14 cellular contexts compared by ENCODE assay signal in genomic region chr2:73776869-73777519, GRCh38.
DNase-seq lines count a peak whose midpoint lies in the region; ATAC-seq and TF ChIP-seq lines count a peak whose summit lies in the region.
"Had no signal": no experiment of that assay in that cellular context is flagged by ENCODE, and none has a peak within 500 bp of the region (broad histone marks: within the 10 kb centered on the region; RNA-seq: fewer than 3 reads in every experiment).

No MANE protein-coding gene starts in this region.

- DNase-seq in astrocyte of the spinal cord (ENCODE audit: low read depth, low spot score) (peak; percentile 29), glomerular visceral epithelial cell (ENCODE audit: extremely low spot score) (peak; percentile 16), KG1 (lab: John Stamatoyannopoulos, UW) (no peak), NOMO-1 treated with dmso at 0.1 percent for 144 hours (lab: John Stamatoyannopoulos, UW; ENCODE audit: unreplicated experiment) (no peak)
- DNase-seq: activated CD4-positive, alpha-beta T cell treated with anti-CD3 and anti-CD28 coated beads, Interleukin-2, amount 10 ng/mL, durations not matched to agents 7 days and 5 days; activated gamma-delta T cell; glutamatergic neuron; NCI-H1930; ovary; stimulated activated CD4-positive, alpha-beta T cell treated with anti-CD3 and anti-CD28 coated beads, Interleukin-1b, Interleukin-23, amount 100 ng/mL, for 48 hours had no signal

- TF ChIP-seq CTCF in HEK293 (tag by site-specific recombination; IDR thresholded peaks at IDR 0.05) (no peak), astrocyte of the spinal cord (IDR thresholded peaks at IDR 0.05; ENCODE audit: low read depth, low read length) (no peak)

- H3K27ac ChIP-seq in ACC112 (ENCODE audit: low read depth, low read length) = peak overlapping the region; percentile 38
- no peak overlapping the region for H3K27ac ChIP-seq in HEK293 (ENCODE audit: extremely low read depth, low read depth, low read length)
- H3K27ac ChIP-seq: ovary had no signal

- in situ Hi-C loops in astrocyte of the spinal cord (cut with HindIII; ENCODE audit: low sequenced_read_pairs) = no loop called here

- H3K4me3 ChIP-seq in ACC112 (ENCODE audit: low read depth, low read length) = 0 out of 2 replicates have a peak overlapping the region, but pooled peaks have one; percentile 7
- no peak overlapping the region for H3K4me3 ChIP-seq in HEK293 (ENCODE audit: low read depth, low read length)
- H3K4me3 ChIP-seq in astrocyte of the spinal cord (ENCODE audit: low read depth, low read length) = no peak overlapping the region
- H3K4me3 ChIP-seq: ovary had no signal

- ATAC-seq in HG03159 (IDR thresholded peaks at IDR 0.05; ENCODE audit: unreplicated experiment) (no peak), GM18511 (IDR thresholded peaks at IDR 0.05; ENCODE audit: unreplicated experiment) (no peak)

- no peaks in the 10 kb centered on the region for H3K9me3 ChIP-seq in HEK293 (ENCODE audit: control insufficient read depth, insufficient read depth, low read depth, low read length)
- H3K9me3 ChIP-seq: ovary had no signal

- CTCF ChIA-PET in HEK293 (lab: Yijun Ruan, JAX) = interaction anchor here (0.6 to 1.7 kb wide), 4 partner anchors 50 to 659 kb away, joined by 3 to 4 read pairs (median 4); no protein-coding TSS in a partner anchor

- H3K36me3 ChIP-seq in ACC112 (ENCODE audit: insufficient read depth, low read length) (peaks cover 34% of the 10 kb centered on the region), HEK293 (ENCODE audit: control insufficient read depth in 2 of 2, insufficient read depth in 1 of 2, low read length in 2 of 2) (peaks cover 33 to 50% of the 10 kb centered on the region in 2 experiments)
- H3K36me3 ChIP-seq: ovary had no signal

- H3K4me1 ChIP-seq in ACC112 (ENCODE audit: control insufficient read depth, insufficient read depth, low read length, unreplicated experiment) (peaks cover 12% of the 10 kb centered on the region), HEK293 (ENCODE audit: control insufficient read depth, insufficient read depth, low read length) (no peaks in the 10 kb centered on the region)

- H2AFZ ChIP-seq in ACC112 (ENCODE audit: low read length, unreplicated experiment) = no peak overlapping the region

- H3K79me2 ChIP-seq in ACC112 (ENCODE audit: control insufficient read depth, insufficient read depth, low read length, unreplicated experiment) = peaks cover 37% of the 10 kb centered on the region

- no peaks in the 10 kb centered on the region for H3K27me3 ChIP-seq in ACC112 (ENCODE audit: insufficient read depth, low read length)
- H3K27me3 ChIP-seq: ovary had no signal

- POLR2A ChIA-PET in HEK293 (lab: Yijun Ruan, JAX) = no interaction called here

TF ChIP-seq in HEK293, 187 proteins besides CTCF, POLR2A, EP300 and RAD21 (continues in another document):
- no peak for TF ChIP-seq ZNF211 (tag by site-specific recombination; IDR thresholded peaks at IDR 0.05; ENCODE audit: low read depth)
- peak; percentile 74 for TF ChIP-seq ZNF366 (tag by site-specific recombination; conservative IDR thresholded peaks at IDR 0.05)
- no peak for TF ChIP-seq MEIS1 (CRISPR knock-in tag; IDR thresholded peaks at IDR 0.05; ENCODE audit: borderline replicate concordance)
- peak; percentile 80 for TF ChIP-seq ZNF394 (tag by site-specific recombination; IDR thresholded peaks at IDR 0.05; ENCODE audit: borderline replicate concordance)
- no peak for TF ChIP-seq ZNF558 (tag by site-specific recombination; IDR thresholded peaks at IDR 0.05)
- TF ChIP-seq HOXC10 (CRISPR knock-in tag; IDR thresholded peaks at IDR 0.05) = no peak
- TF ChIP-seq HOXA7 (CRISPR knock-in tag; IDR thresholded peaks at IDR 0.05; ENCODE audit: borderline replicate concordance) = no peak
- TF ChIP-seq SP7 (tag by site-specific recombination; IDR thresholded peaks at IDR 0.05) = no peak
- peak; percentile 43 for TF ChIP-seq ZFHX2 (tag by site-specific recombination; conservative IDR thresholded peaks at IDR 0.05)
- no peak for TF ChIP-seq GLI4 (tag by site-specific recombination; IDR thresholded peaks at IDR 0.05)
- TF ChIP-seq TRIM28 (IDR thresholded peaks at IDR 0.05; ENCODE audit: borderline replicate concordance, low read length) = no peak; the same call in 1 of the 2 replicates
- TF ChIP-seq ZIC2 (tag by site-specific recombination; IDR thresholded peaks at IDR 0.05) = no peak
- peak; percentile 52; the same call in 1 of the 2 replicates for TF ChIP-seq PRDM1 (tag by site-specific recombination; IDR thresholded peaks at IDR 0.05)
- TF ChIP-seq ZNF391 (tag by site-specific recombination; IDR thresholded peaks at IDR 0.05; ENCODE audit: borderline replicate concordance, low read depth) = no peak
- TF ChIP-seq ZFP41 (tag by site-specific recombination; IDR thresholded peaks at IDR 0.05; ENCODE audit: borderline replicate concordance) = no peak
- no peak for TF ChIP-seq ZNF677 (tag by site-specific recombination; IDR thresholded peaks at IDR 0.05)
- no peak for TF ChIP-seq ZNF184 (tag by site-specific recombination; IDR thresholded peaks at IDR 0.05)
- no peak for TF ChIP-seq OVOL3 (tag by site-specific recombination; IDR thresholded peaks at IDR 0.05)
- no peak for TF ChIP-seq ZNF248 (tag by site-specific recombination; IDR thresholded peaks at IDR 0.05)
- TF ChIP-seq MZF1 (tag by site-specific recombination; IDR thresholded peaks at IDR 0.05; ENCODE audit: borderline replicate concordance) = no peak
- TF ChIP-seq PRDM4 (tag by site-specific recombination; IDR thresholded peaks at IDR 0.05) = no peak
- TF ChIP-seq ZFP69B (tag by site-specific recombination; IDR thresholded peaks at IDR 0.05) = no peak
- no peak for TF ChIP-seq ZBTB49 (tag by site-specific recombination; IDR thresholded peaks at IDR 0.05; ENCODE audit: low read depth)
- peak; percentile 62 for TF ChIP-seq ZBTB17 (tag by site-specific recombination; IDR thresholded peaks at IDR 0.05)
- peak; percentile 62; the same call in 1 of the 2 replicates for TF ChIP-seq ZNF629 (tag by site-specific recombination; IDR thresholded peaks at IDR 0.05)
- TF ChIP-seq ZNF114 (tag by site-specific recombination; IDR thresholded peaks at IDR 0.05) = no peak
- no peak for TF ChIP-seq ZNF140 (tag by site-specific recombination; IDR thresholded peaks at IDR 0.05)
- no peak for TF ChIP-seq ZNF692 (tag by site-specific recombination; IDR thresholded peaks at IDR 0.05)
- no peak for TF ChIP-seq ZNF174 (tag by site-specific recombination; IDR thresholded peaks at IDR 0.05)
- no peak for TF ChIP-seq KLF7 (tag by site-specific recombination; IDR thresholded peaks at IDR 0.05; ENCODE audit: borderline replicate concordance)

Comparison
In these comparisons a context has a peak if more than half of its experiments do, and no peak if none do; other contexts are left out.
1. DNase-seq: peak in astrocyte of the spinal cord (single experiment) and glomerular visceral epithelial cell (single experiment); none in KG1 (single experiment) and NOMO-1 treated with dmso at 0.1 percent for 144 hours (single experiment).